Comparison of ENCODE assay signal across 8 cellular contexts in genomic region chr17:44186307-44187130, GRCh38. TPM values are rescaled to one million over a fixed set of nuclear protein-coding genes. Genes with fewer than 3 reads are reported as not detected.
DNase-seq lines count a peak whose midpoint lies in the region; ATAC-seq and TF ChIP-seq lines count a peak whose summit lies in the region.

TSS of gene TMUB2 (plus strand) at chr17:44186972. CDS start at chr17:44187709, 737 bp downstream.

- peaks cover 25% of the 10 kb centered on the region for H3K36me3 Mint-ChIP-seq in activated CD4-positive, alpha-beta T cell treated with anti-CD3 and anti-CD28 coated beads for 36 hours (ENCODE audit: low read depth)

- H3K27ac Mint-ChIP-seq in activated CD4-positive, alpha-beta T cell treated with anti-CD3 and anti-CD28 coated beads for 36 hours = peak within 1 kb of the TSS; percentile 100

- CTCF ChIA-PET in activated CD4-positive, alpha-beta T cell treated with anti-CD3 and anti-CD28 coated beads for 36 hours (lab: Charles Lee) = interaction anchor here (0.5 to 2.8 kb wide), 22 partner anchors 12 to 875 kb away, joined by 3 to 28 read pairs (median 4); partner anchors contain the start of genes GRN, HDAC5 and HROB

- H3K27me3 ChIP-seq in kidney epithelial cell (ENCODE audit: control insufficient read depth, insufficient read depth, low read length) = no peaks in the 10 kb centered on the region

- H3K9me3 Mint-ChIP-seq in activated CD4-positive, alpha-beta T cell treated with anti-CD3 and anti-CD28 coated beads for 36 hours (ENCODE audit: low read depth) = no peaks in the 10 kb centered on the region

- DNase-seq in Ammon's horn (ENCODE audit: low spot score) (peak; percentile 100), GM19238 (ENCODE audit: insufficient read length, low spot score) (peak; percentile 99), NCI-H524 (lab: John Stamatoyannopoulos, UW) (peak; percentile 99 to 100), choroid plexus epithelial cell (ENCODE audit: low read depth) (peak; percentile 100), kidney epithelial cell (ENCODE audit: low read depth) (peak; percentile 98)
- DNase-seq in activated CD4-positive, alpha-beta T cell treated with anti-CD3 and anti-CD28 coated beads for 36 hours = peak; percentile 100
- peak; percentile 99 to 100 for DNase-seq in stimulated activated CD4-positive, alpha-beta T cell treated with anti-CD3 and anti-CD28 coated beads, Interleukin-15, amount 100 ng/mL, for 48 hours (ENCODE audit: low read depth in 2 of 2)

- intact Hi-C loops in activated CD4-positive, alpha-beta T cell treated with anti-CD3 and anti-CD28 coated beads for 36 hours (cut with DNase I, micrococcal nuclease) = loop anchor here (1.0 to 5.0 kb wide), 17 partner anchors 13 to 975 kb away; partner anchors contain the start of genes HDAC5 (in 2 of the 2), HROB (in 2 of the 2), ATXN7L3 (in 1 of the 2) and G6PC3 (in 1 of the 2)

- ATAC-seq in HG03442 (IDR thresholded peaks at IDR 0.05; ENCODE audit: unreplicated experiment) = peak; percentile 89
- ATAC-seq in activated CD4-positive, alpha-beta T cell treated with anti-CD3 and anti-CD28 coated beads for 36 hours = peak; percentile 92

- POLR2A ChIA-PET in activated CD4-positive, alpha-beta T cell treated with anti-CD3 and anti-CD28 coated beads for 36 hours (lab: Charles Lee) = interaction anchor here (0.6 to 2.9 kb wide), 8 partner anchors 10 to 176 kb away, joined by 3 to 20 read pairs (median 6); partner anchors contain the start of gene HDAC5

- TF ChIP-seq CTCF in choroid plexus epithelial cell (conservative IDR thresholded peaks at IDR 0.05; ENCODE audit: low read depth, low read length) (no peak), kidney epithelial cell (IDR thresholded peaks at IDR 0.05; ENCODE audit: insufficient read depth, low read length, poor library complexity, severe bottlenecking) (no peak)

- H3K36me3 ChIP-seq in kidney epithelial cell (ENCODE audit: control insufficient read depth, insufficient read depth, low read length) = no peaks in the 10 kb centered on the region

- H3K4me3 ChIP-seq in choroid plexus epithelial cell (ENCODE audit: low read depth, low read length) = peak within 1 kb of the TSS; percentile 99
- H3K4me3 ChIP-seq in kidney epithelial cell (ENCODE audit: low read depth, low read length) = peak within 1 kb of the TSS; percentile 99

- H3K4me1 Mint-ChIP-seq in activated CD4-positive, alpha-beta T cell treated with anti-CD3 and anti-CD28 coated beads for 36 hours = peaks cover 32% of the 10 kb centered on the region

- peak within 1 kb of the TSS; percentile 99 for H3K4me3 Mint-ChIP-seq in activated CD4-positive, alpha-beta T cell treated with anti-CD3 and anti-CD28 coated beads for 36 hours

- no peaks in the 10 kb centered on the region for H3K27me3 Mint-ChIP-seq in activated CD4-positive, alpha-beta T cell treated with anti-CD3 and anti-CD28 coated beads for 36 hours

RNA-seq across cellular contexts. Expression of gene TMUB2, which starts in this region (rescaled TPM):
- 10 to 100 TPM; 19.8 to 20.3 TPM for total RNA-seq in activated CD4-positive, alpha-beta T cell treated with anti-CD3 and anti-CD28 coated beads for 36 hours
- 35.0 and 40.5 TPM in 2 replicates for total RNA-seq in kidney epithelial cell

Comparison
In these comparisons a context has a peak if more than half of its experiments do, and no peak if none do; other contexts are left out.
1. Peak in every context shown above with its lines: DNase-seq, ATAC-seq and H3K4me3 ChIP-seq.